Comparison of ENCODE assay signal across 8 cellular contexts in the genomic region with DNA sequence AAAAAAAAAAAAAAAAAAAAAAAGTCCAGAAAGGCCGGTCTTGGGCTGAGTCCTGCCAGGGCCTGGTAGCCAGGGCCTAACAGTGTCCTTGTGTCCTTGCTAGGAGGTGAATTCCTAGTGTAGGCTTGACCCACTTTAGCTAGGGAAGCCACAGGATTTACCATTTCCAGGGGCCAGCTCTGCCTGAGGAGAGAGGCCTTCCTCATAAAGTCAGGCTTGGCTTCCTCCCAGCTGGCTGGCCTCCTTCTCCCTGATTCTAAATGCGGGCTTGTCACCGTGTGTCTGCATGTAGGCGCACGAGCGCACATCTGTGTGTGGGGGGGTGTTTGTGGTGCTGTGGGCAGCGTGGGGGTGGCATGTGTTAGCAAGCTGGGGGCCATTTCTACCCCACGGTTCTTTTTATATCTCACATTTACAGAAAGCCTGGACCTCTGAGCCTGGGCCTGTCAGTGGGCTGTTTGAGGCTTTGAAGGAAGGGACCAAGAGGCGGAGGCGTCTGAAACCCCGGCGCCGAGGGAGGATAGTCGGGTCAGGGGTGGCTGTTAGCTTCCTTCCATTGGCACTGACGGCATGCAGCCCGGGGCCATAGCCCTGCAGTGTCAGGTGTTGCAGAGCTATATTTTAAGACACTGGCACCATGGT.
DNase-seq lines count a peak whose midpoint lies in the region; ATAC-seq and TF ChIP-seq lines count a peak whose summit lies in the region.

No MANE protein-coding gene starts in this region.

- no peaks in the 10 kb centered on the region for H3K36me3 Mint-ChIP-seq in activated naive CD8-positive, alpha-beta T cell

- peak overlapping the region; percentile 73 for H3K27ac Mint-ChIP-seq in activated naive CD8-positive, alpha-beta T cell

- no peaks in the 10 kb centered on the region for H3K27me3 ChIP-seq in WERI-Rb-1 (ENCODE audit: insufficient read depth, low read depth, severe bottlenecking)

- no peak overlapping the region for H3K4me3 ChIP-seq in WERI-Rb-1 (ENCODE audit: low read depth, low read length)

- H3K9me3 ChIP-seq in WERI-Rb-1 (ENCODE audit: severe bottlenecking), result no peaks in the 10 kb centered on the region

- H3K27ac ChIP-seq in WERI-Rb-1, result no peak overlapping the region

- H3K4me1 Mint-ChIP-seq in activated naive CD8-positive, alpha-beta T cell (ENCODE audit: low read depth), result peaks cover 31% of the 10 kb centered on the region

- H3K27me3 Mint-ChIP-seq in activated naive CD8-positive, alpha-beta T cell, result no peaks in the 10 kb centered on the region

- peak overlapping the region; percentile 61 for H3K4me3 Mint-ChIP-seq in activated naive CD8-positive, alpha-beta T cell

- H3K36me3 ChIP-seq in WERI-Rb-1, result no peaks in the 10 kb centered on the region

- H3K9me3 Mint-ChIP-seq in activated naive CD8-positive, alpha-beta T cell (ENCODE audit: low read depth), result no peaks in the 10 kb centered on the region

- peak; percentile 85 for DNase-seq in EH (ENCODE audit: low read depth)
- DNase-seq in MV-4-11 (lab: John Stamatoyannopoulos, UW), result peak; percentile 92
- DNase-seq in hypothalamus (lab: John Stamatoyannopoulos, UW), result peak in 35 of 51 donors; percentile 3 to 68 (median 39)
- peak; percentile 46 for DNase-seq in stimulated activated CD8-positive, alpha-beta memory T cell treated with anti-CD3 and anti-CD28 coated beads, Interleukin-12 subunit alpha, Interleukin-12 subunit beta, amount 100 ng/mL, for 4 hours (ENCODE audit: low read depth)
- DNase-seq in WERI-Rb-1, result no peak
- no peak for DNase-seq in erythroblast (lab: John Stamatoyannopoulos, UW)

- TF ChIP-seq CTCF in WERI-Rb-1 (IDR thresholded peaks at IDR 0.05; ENCODE audit: low read depth, low read length), result no peak

- no peak for TF ChIP-seq POLR2A in erythroblast (IDR thresholded peaks at IDR 0.05; ENCODE audit: low read length)

- ATAC-seq in HG03342 (IDR thresholded peaks at IDR 0.05; ENCODE audit: unreplicated experiment), result no peak

Comparison
In these comparisons a context has a peak if more than half of its experiments do, and no peak if none do; other contexts are left out.
1. DNase-seq: peak in EH (single experiment), MV-4-11 (single experiment), hypothalamus (35 of 51) and stimulated activated CD8-positive, alpha-beta memory T cell treated with anti-CD3 and anti-CD28 coated beads, Interleukin-12 subunit alpha, Interleukin-12 subunit beta, amount 100 ng/mL, for 4 hours (single experiment); none in WERI-Rb-1 (single experiment) and erythroblast (0 of 2).